In genomic region chr22:32905400-32905799, GRCh38 we compare ENCODE assay signal across 26 cellular contexts.
DNase-seq lines count a peak whose midpoint lies in the region; ATAC-seq and TF ChIP-seq lines count a peak whose summit lies in the region.
"Had no signal": no experiment of that assay in that cellular context is flagged by ENCODE, and none has a peak within 500 bp of the region (broad histone marks: within the 10 kb centered on the region; RNA-seq: fewer than 3 reads in every experiment).

No MANE protein-coding gene starts in this region.

- H3K4me2 ChIP-seq in H9 (ENCODE audit: insufficient read depth, insufficient read length, low read length) (no peak overlapping the region), trophoblast cell (ENCODE audit: low read length) (no peak overlapping the region)

- H3K4me3 Mint-ChIP-seq in H9, result no peak overlapping the region
- H3K4me3 Mint-ChIP-seq: activated naive CD4-positive, alpha-beta T cell treated with anti-CD3 and anti-CD28 coated beads, Interleukin-2, amount 50 U/mL, for 24 hours; activated T-cell treated with anti-CD3 and anti-CD28 coated beads, Interleukin-2, amount 50 U/mL, for 72 hours; CD4-positive, alpha-beta memory T cell; dendritic cell treated with granulocyte-macrophage colony-stimulating factor and Interleukin-4, amounts not matched to agents 40 ng/mL and 50 ng/mL, for 4 days; IgD-negative memory B cell; immature natural killer cell had no signal

- no peaks in the 10 kb centered on the region for H3K27me3 Mint-ChIP-seq in H9 (ENCODE audit: low read depth)
- H3K27me3 Mint-ChIP-seq: activated naive CD4-positive, alpha-beta T cell treated with anti-CD3 and anti-CD28 coated beads, Interleukin-2, amount 50 U/mL, for 24 hours; dendritic cell treated with granulocyte-macrophage colony-stimulating factor and Interleukin-4, amounts not matched to agents 40 ng/mL and 50 ng/mL, for 4 days; IgD-negative memory B cell had no signal

- H3K27me3 ChIP-seq in H9 (ENCODE audit: insufficient read depth, low read length), result no peaks in the 10 kb centered on the region
- no peaks in the 10 kb centered on the region for H3K27me3 ChIP-seq in adrenal gland
- H3K27me3 ChIP-seq in right atrium auricular region, result no peaks in the 10 kb centered on the region
- no peaks in the 10 kb centered on the region for H3K27me3 ChIP-seq in trophoblast cell (ENCODE audit: insufficient read depth, low read length)
- H3K27me3 ChIP-seq: MG63 had no signal

- H4K20me1 ChIP-seq in H9 (ENCODE audit: control insufficient read depth, insufficient read depth, insufficient read length), result no peaks in the 10 kb centered on the region

- no peak overlapping the region for H3K56ac ChIP-seq in H9 (ENCODE audit: insufficient read length, low read depth, low read length)

- H2BK15ac ChIP-seq in H9 (ENCODE audit: low read depth, low read length), result no peak overlapping the region

- H3K9me3 ChIP-seq in H9 (ENCODE audit: control insufficient read depth, low read depth, low read length) (no peaks in the 10 kb centered on the region), adrenal gland (replicated peaks in 1 of 3) (no peaks in the 10 kb centered on the region), right atrium auricular region (no peaks in the 10 kb centered on the region), trophoblast cell (ENCODE audit: insufficient read depth, low read depth, low read length) (no peaks in the 10 kb centered on the region)
- H3K9me3 ChIP-seq: MG63, tibial artery had no signal

- H4K5ac ChIP-seq in H9 (ENCODE audit: insufficient read length, low read depth, low read length), result no peak overlapping the region

- TF ChIP-seq POLR2A in adrenal gland (IDR thresholded peaks at IDR 0.05), result no peak

- intact Hi-C loops in adrenal gland (cut with DNase I), result no loop called here

- H3K4me1 ChIP-seq in H9 (ENCODE audit: insufficient read depth, low read length) (no peaks in the 10 kb centered on the region), adrenal gland (replicated peaks in 1 of 2) (peaks cover 10 to 26% of the 10 kb centered on the region in 2 donors), right atrium auricular region (peaks cover 0 to 7% of the 10 kb centered on the region in 2 donors), trophoblast cell (ENCODE audit: control insufficient read depth in 1 of 2, insufficient read depth in 2 of 2, low read length in 2 of 2) (peaks cover 0 to 3% of the 10 kb centered on the region in 2 experiments)

- H4K91ac ChIP-seq in H9 (ENCODE audit: insufficient read length, low read depth, low read length) (no peak overlapping the region), trophoblast cell (ENCODE audit: low read depth, low read length) (no peak overlapping the region)

- WGBS in H9 (ENCODE audit: extremely low coverage, insufficient read length, low lambda C conversion rate), result no CpG with 5 or more reads among the region's 3 CpGs
- WGBS in adrenal gland, 4 donors, result 76 to 96% (median 93%) methylated on average over 2 to 3 of the region's 3 CpGs
- WGBS in trophoblast cell (ENCODE audit: extremely low coverage, insufficient coverage, insufficient read length), result no CpG with 5 or more reads among the region's 3 CpGs

- H3K36me3 ChIP-seq in adrenal gland (replicated peaks in 1 of 2) (no peaks in the 10 kb centered on the region), right atrium auricular region (no peaks in the 10 kb centered on the region), trophoblast cell (ENCODE audit: control insufficient read depth in 1 of 2, insufficient read depth in 2 of 2, low read length in 2 of 2) (no peaks in the 10 kb centered on the region)
- H3K36me3 ChIP-seq: MG63, tibial artery had no signal

- H2BK120ac ChIP-seq in H9 (ENCODE audit: low read depth, low read length, poor library complexity, severe bottlenecking) (no peak overlapping the region), trophoblast cell (ENCODE audit: insufficient read depth, low read length, poor library complexity) (no peak overlapping the region)

- DNase-seq in H9, result no peak
- peak in 6 of 7 donors; percentile 17 to 72 (median 46) for DNase-seq in adrenal gland
- DNase-seq in right atrium auricular region (ENCODE audit: low spot score), result no peak
- no peak for DNase-seq in trophoblast cell
- no peak for DNase-seq in dedifferentiated amniotic fluid mesenchymal stem cell (ENCODE audit: extremely low spot score)
- no peak for DNase-seq in GM10266 (ENCODE audit: extremely low spot score)
- DNase-seq: activated CD4-positive, CD25-positive, alpha-beta regulatory T cell; activated T-cell treated with anti-CD3 and anti-CD28 coated beads, Interleukin-2, amount 50 U/mL, for 72 hours; CD4-positive, alpha-beta memory T cell; DMS53; GM23248; immature natural killer cell; MG63; NCI-H1436 treated with DMSO at 0.1 percent for 48 hours; NCI-H2171 treated with DMSO at 0.1 percent for 48 hours; NCI-H526 treated with DMSO at 0.1 percent for 48 hours; stimulated activated CD4-positive, alpha-beta T cell treated with anti-CD3 and anti-CD28 coated beads, Interleukin-1b, Interleukin-23, amount 100 ng/mL, for 48 hours; stimulated activated naive CD4-positive, alpha-beta T cell; T-helper 2 cell; tibial artery had no signal

- H4K8ac ChIP-seq in H9 (replicated peaks; ENCODE audit: insufficient read length, low read depth, low read length), result no peak overlapping the region
- peak overlapping the region; percentile 47 for H4K8ac ChIP-seq in trophoblast cell (ENCODE audit: low read depth, low read length)

- H2BK5ac ChIP-seq in H9 (ENCODE audit: insufficient read length, low read length) (no peak overlapping the region), trophoblast cell (ENCODE audit: low read depth, low read length, poor library complexity) (no peak overlapping the region)

- no peak overlapping the region for H3T11ph ChIP-seq in H9 (ENCODE audit: low read length)

- ATAC-seq in GM21723 (IDR thresholded peaks at IDR 0.05; ENCODE audit: unreplicated experiment) (no peak), GM21390 (IDR thresholded peaks at IDR 0.05; ENCODE audit: unreplicated experiment) (no peak)
- ATAC-seq: activated T-cell treated with anti-CD3 and anti-CD28 coated beads, Interleukin-2, amount 50 U/mL, for 72 hours had no signal

- H3K23me2 ChIP-seq in H9 (ENCODE audit: insufficient read length, low read depth, low read length, poor library complexity, severe bottlenecking), result no peaks in the 10 kb centered on the region

- H2AK5ac ChIP-seq in H9 (ENCODE audit: insufficient read length, low read length) (no peak overlapping the region), trophoblast cell (ENCODE audit: low read length) (no peak overlapping the region)

- H3K9me3 Mint-ChIP-seq in H9, result no peaks in the 10 kb centered on the region
- H3K9me3 Mint-ChIP-seq: activated naive CD4-positive, alpha-beta T cell treated with anti-CD3 and anti-CD28 coated beads, Interleukin-2, amount 50 U/mL, for 24 hours; activated T-cell treated with anti-CD3 and anti-CD28 coated beads, Interleukin-2, amount 50 U/mL, for 72 hours; CD4-positive, alpha-beta memory T cell; dendritic cell treated with granulocyte-macrophage colony-stimulating factor and Interleukin-4, amounts not matched to agents 40 ng/mL and 50 ng/mL, for 4 days; IgD-negative memory B cell had no signal

- H3K4me1 Mint-ChIP-seq in H9, result no peaks in the 10 kb centered on the region
- H3K4me1 Mint-ChIP-seq: activated naive CD4-positive, alpha-beta T cell treated with anti-CD3 and anti-CD28 coated beads, Interleukin-2, amount 50 U/mL, for 24 hours; CD4-positive, alpha-beta memory T cell; IgD-negative memory B cell; immature natural killer cell had no signal

- H3K9ac ChIP-seq in H9 (ENCODE audit: extremely low read depth, insufficient read length, low read length), result no peak overlapping the region
- H3K9ac ChIP-seq in trophoblast cell (ENCODE audit: low read length), result no peak overlapping the region
- H3K9ac ChIP-seq: GM23248 had no signal

- no peak for TF ChIP-seq CTCF in H9 (conservative IDR thresholded peaks at IDR 0.05)
- no peak for TF ChIP-seq CTCF in adrenal gland (IDR thresholded peaks at IDR 0.05)
- no peak for TF ChIP-seq CTCF in right atrium auricular region (IDR thresholded peaks at IDR 0.05)
- TF ChIP-seq CTCF in GM10266 (IDR thresholded peaks at IDR 0.05; ENCODE audit: control insufficient read depth, insufficient read depth, low read depth, missing control alignments), result no peak

- H3K14ac ChIP-seq in H9 (ENCODE audit: insufficient read depth, low read length) (no peak overlapping the region), trophoblast cell (ENCODE audit: low read length) (no peak overlapping the region)

- no peak overlapping the region for H3K4me3 ChIP-seq in adrenal gland
- H3K4me3 ChIP-seq in right atrium auricular region, result no peak overlapping the region
- no peak overlapping the region for H3K4me3 ChIP-seq in trophoblast cell (ENCODE audit: low read depth, low read length)
- H3K4me3 ChIP-seq: GM23248, lung, MG63, tibial artery had no signal

- H2BK20ac ChIP-seq in H9 (ENCODE audit: low read depth, low read length, poor library complexity, severe bottlenecking), result no peak overlapping the region

- H3K79me2 ChIP-seq in H9 (ENCODE audit: insufficient read depth, low read length) (no peaks in the 10 kb centered on the region), trophoblast cell (ENCODE audit: control insufficient read depth, insufficient read depth, low read length, poor library complexity) (no peaks in the 10 kb centered on the region)

- H3K79me1 ChIP-seq in H9 (ENCODE audit: insufficient read depth, low read depth, low read length, poor library complexity, severe bottlenecking) (no peaks in the 10 kb centered on the region), trophoblast cell (ENCODE audit: low read length) (peaks cover 2% of the 10 kb centered on the region)

- H3K4ac ChIP-seq in H9 (ENCODE audit: low read depth, low read length) (no peak overlapping the region), trophoblast cell (ENCODE audit: low read depth, low read length) (no peak overlapping the region)

- H3K36me3 Mint-ChIP-seq in H9 (ENCODE audit: insufficient read depth in 1 of 3, low read depth in 3 of 3), result peaks cover 1 to 8% (median 4%) of the 10 kb centered on the region in 3 experiments; a peak in 5 of 7 replicates
- H3K36me3 Mint-ChIP-seq: activated naive CD4-positive, alpha-beta T cell treated with anti-CD3 and anti-CD28 coated beads, Interleukin-2, amount 50 U/mL, for 24 hours; CD4-positive, alpha-beta memory T cell; IgD-negative memory B cell; immature natural killer cell had no signal

- H2AFZ ChIP-seq in H9 (ENCODE audit: low read length) (no peak overlapping the region), trophoblast cell (ENCODE audit: insufficient read depth, low read length, poor library complexity) (no peak overlapping the region)
- H2AFZ ChIP-seq: GM23248 had no signal

- no peak overlapping the region for H2BK12ac ChIP-seq in H9 (ENCODE audit: insufficient read length, low read depth, low read length)
- no peak overlapping the region for H2BK12ac ChIP-seq in trophoblast cell (ENCODE audit: low read length)

- H4K12ac ChIP-seq in trophoblast cell (ENCODE audit: low read depth, low read length), result no peak overlapping the region

- peak overlapping the region; percentile 9 to 60 (median 12); a peak in 1 of 7 replicates for H3K27ac Mint-ChIP-seq in H9
- H3K27ac Mint-ChIP-seq: activated naive CD4-positive, alpha-beta T cell treated with anti-CD3 and anti-CD28 coated beads, Interleukin-2, amount 50 U/mL, for 24 hours; activated T-cell treated with anti-CD3 and anti-CD28 coated beads, Interleukin-2, amount 50 U/mL, for 72 hours; CD4-positive, alpha-beta memory T cell; dendritic cell treated with granulocyte-macrophage colony-stimulating factor and Interleukin-4, amounts not matched to agents 40 ng/mL and 50 ng/mL, for 4 days; IgD-negative memory B cell; immature natural killer cell had no signal

- no peak overlapping the region for H3K23ac ChIP-seq in H9 (ENCODE audit: insufficient read length, low read depth, low read length)
- H3K23ac ChIP-seq in trophoblast cell (ENCODE audit: low read length), result no peak overlapping the region

- H3K18ac ChIP-seq in H9 (ENCODE audit: insufficient read length, low read depth, low read length), result no peak overlapping the region
- no peak overlapping the region for H3K18ac ChIP-seq in trophoblast cell (ENCODE audit: low read length)

- H3K27ac ChIP-seq in H9 (ENCODE audit: insufficient read length, low read depth, low read length), result no peak overlapping the region
- peak overlapping the region in 2 of 5 donors; percentile 20 to 48 for H3K27ac ChIP-seq in adrenal gland
- peak overlapping the region; percentile 31 to 48 for H3K27ac ChIP-seq in right atrium auricular region
- no peak overlapping the region for H3K27ac ChIP-seq in trophoblast cell (ENCODE audit: low read depth, low read length)
- H3K27ac ChIP-seq: GM23248, tibial artery had no signal

Comparison
In these comparisons a context has a peak if more than half of its experiments do, and no peak if none do; other contexts are left out.
1. DNase-seq: peak in adrenal gland (6 of 7); none in H9 (single experiment), right atrium auricular region (single experiment), trophoblast cell (0 of 2), dedifferentiated amniotic fluid mesenchymal stem cell (single experiment) and GM10266 (single experiment).
2. H3K27ac ChIP-seq: peak in right atrium auricular region (2 of 2); none in H9 (single experiment) and trophoblast cell (single experiment).